1 cellular context compared by ENCODE assay signal in the genomic region with DNA sequence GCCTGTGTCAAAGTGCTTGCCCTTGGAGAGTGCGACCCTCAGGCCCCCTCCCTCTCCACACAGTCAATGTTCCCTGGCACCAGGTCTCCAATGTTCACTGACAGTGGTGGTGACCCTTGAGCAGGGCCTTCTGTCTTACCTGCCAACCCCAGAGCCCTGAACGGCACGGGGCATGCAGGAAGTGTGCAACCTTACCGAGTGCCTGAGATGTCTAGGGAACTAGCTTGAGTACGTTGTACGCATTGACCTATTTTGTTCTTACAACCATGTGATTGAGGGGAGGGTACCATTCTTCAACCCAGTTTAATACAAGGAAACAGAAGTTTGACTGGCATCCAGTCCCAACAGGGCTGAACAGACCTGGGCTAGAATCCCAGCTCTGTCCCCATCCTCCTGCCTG.
TF ChIP-seq lines count a peak whose summit lies in the region.

No MANE protein-coding gene starts in this region.

TF ChIP-seq in A549, 52 proteins besides CTCF, POLR2A, EP300 and RAD21:
- TF ChIP-seq SMC3 (IDR thresholded peaks at IDR 0.05) (no peak), RNF2 (IDR thresholded peaks at IDR 0.05; ENCODE audit: borderline replicate concordance, low read depth) (no peak), KDM1A (IDR thresholded peaks at IDR 0.05; ENCODE audit: low read depth) (no peak), MAZ (IDR thresholded peaks at IDR 0.05; ENCODE audit: borderline replicate concordance, low read depth, low read length) (no peak), ZC3H11A (IDR thresholded peaks at IDR 0.05) (no peak)
- TF ChIP-seq, protein P1, sequence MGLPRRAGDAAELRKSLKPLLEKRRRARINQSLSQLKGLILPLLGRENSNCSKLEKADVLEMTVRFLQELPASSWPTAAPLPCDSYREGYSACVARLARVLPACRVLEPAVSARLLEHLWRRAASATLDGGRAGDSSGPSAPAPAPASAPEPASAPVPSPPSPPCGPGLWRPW (IDR thresholded peaks at IDR 0.05), result no peak
